In genomic region chr5:34680896-34681295, GRCh38 we compare ENCODE assay signal across 1 cellular context.
TF ChIP-seq lines count a peak whose summit lies in the region.

No MANE protein-coding gene starts in this region.

TF ChIP-seq in IMR-90, 13 proteins besides CTCF, POLR2A, EP300 and RAD21 (continued from another document):
- TF ChIP-seq, protein P1, sequence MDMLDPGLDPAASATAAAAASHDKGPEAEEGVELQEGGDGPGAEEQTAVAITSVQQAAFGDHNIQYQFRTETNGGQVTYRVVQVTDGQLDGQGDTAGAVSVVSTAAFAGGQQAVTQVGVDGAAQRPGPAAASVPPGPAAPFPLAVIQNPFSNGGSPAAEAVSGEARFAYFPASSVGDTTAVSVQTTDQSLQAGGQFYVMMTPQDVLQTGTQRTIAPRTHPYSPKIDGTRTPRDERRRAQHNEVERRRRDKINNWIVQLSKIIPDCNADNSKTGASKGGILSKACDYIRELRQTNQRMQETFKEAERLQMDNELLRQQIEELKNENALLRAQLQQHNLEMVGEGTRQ (IDR thresholded peaks at IDR 0.05; ENCODE audit: low read depth, low read length), result no peak
- no peak for TF ChIP-seq CHD1 (IDR thresholded peaks at IDR 0.05; ENCODE audit: low read depth, low read length)
- TF ChIP-seq MAZ (IDR thresholded peaks at IDR 0.05; ENCODE audit: borderline replicate concordance, low read depth, low read length), result no peak
- TF ChIP-seq SMC3 (IDR thresholded peaks at IDR 0.05; ENCODE audit: low read depth, low read length), result no peak
- no peak for TF ChIP-seq CEBPB (IDR thresholded peaks at IDR 0.05; ENCODE audit: low read depth, low read length)
- no peak for TF ChIP-seq RFX5 (IDR thresholded peaks at IDR 0.05; ENCODE audit: low read depth, low read length)
- no peak for TF ChIP-seq RCOR1 (IDR thresholded peaks at IDR 0.05; ENCODE audit: insufficient replicate concordance, low read length)
